In the genomic region with DNA sequence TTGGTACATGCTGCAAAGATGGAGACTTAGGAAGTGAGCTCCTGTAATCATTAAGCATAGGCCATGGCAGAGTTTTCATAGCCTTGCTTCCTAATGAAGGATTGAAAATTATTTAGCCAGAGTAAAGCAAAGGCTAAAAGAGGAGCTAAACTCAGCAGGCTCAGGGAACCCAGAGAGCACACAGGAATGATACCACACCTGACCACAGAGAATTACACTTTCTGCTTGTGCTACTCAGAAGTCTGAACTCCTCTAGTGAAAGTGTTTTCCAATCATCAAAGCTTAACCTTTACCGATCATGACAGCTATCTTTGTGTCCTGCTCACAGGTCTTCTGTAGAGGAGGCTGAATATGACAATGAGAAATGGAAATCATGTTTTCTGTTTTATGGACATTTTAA, we compare ENCODE assay signal across 26 cellular contexts.
"Had no signal": no experiment of that assay in that cellular context is flagged by ENCODE, and none has a peak within 500 bp of the region (broad histone marks: within the 10 kb centered on the region; RNA-seq: fewer than 3 reads in every experiment).

No MANE protein-coding gene starts in this region.

- H3K27me3 ChIP-seq: stomach, suprapubic skin, testis, thyroid gland, tibial artery, tibial nerve, transverse colon, upper lobe of left lung, upper lobe of right lung, uterus, vagina had no signal

- H3K4me3 ChIP-seq: stomach, suprapubic skin, testis, thoracic aorta, thyroid gland, tibial artery, tibial nerve, transverse colon, upper lobe of left lung, upper lobe of right lung, uterus, vagina had no signal

- DNase-seq: stimulated activated CD4-positive, alpha-beta T cell treated with anti-CD3 and anti-CD28 coated beads, Interleukin-2, amount 100 ng/mL, for 48 hours; stimulated activated CD4-positive, alpha-beta T cell treated with anti-CD3 and anti-CD28 coated beads, Interleukin-4, amount 100 ng/mL, for 1 hour; stimulated activated CD4-positive, alpha-beta T cell treated with anti-CD3 and anti-CD28 coated beads, Interleukin-4, amount 100 ng/mL, for 24 hours; stimulated activated CD4-positive, alpha-beta T cell treated with anti-CD3 and anti-CD28 coated beads, Interleukin-4, amount 100 ng/mL, for 4 hours; stimulated activated CD8-positive, alpha-beta memory T cell treated with anti-CD3 and anti-CD28 coated beads, Interleukin-4, amount 100 ng/mL, for 48 hours; stimulated activated naive B cell treated with anti-CD40 and anti-IgM and Interleukin-4, amounts not matched to agents 10 μg/mL and 1 μg/mL and 100 μg/mL, for 72 hours; stimulated activated naive CD4-positive, alpha-beta T cell; stimulated activated naive CD4-positive, alpha-beta T cell treated with Interleukin-2 at 50 U/mL for 16 hours; stimulated activated naive CD8-positive, alpha-beta T cell treated with anti-CD3 and anti-CD28 coated beads, Interleukin-15, amount 100 ng/mL, for 72 hours; stimulated activated naive CD8-positive, alpha-beta T cell treated with anti-CD3 and anti-CD28 coated beads, Interleukin-15, Interleukin-2, amounts not matched to agents 100 U/mL and 50 U/mL, for 24 hours; stomach; substantia nigra; testis; thyroid gland; tibial artery; transverse colon; trophoblast cell; upper lobe of left lung; upper lobe of right lung; uterus had no signal

- H3K27ac ChIP-seq: stomach, suprapubic skin, testis, thoracic aorta, thyroid gland, tibial artery, tibial nerve, transverse colon, upper lobe of left lung, upper lobe of right lung, uterus, vagina had no signal

- H3K36me3 ChIP-seq: stomach, suprapubic skin, thoracic aorta, thyroid gland, tibial artery, tibial nerve, transverse colon, upper lobe of left lung, upper lobe of right lung, uterus, vagina had no signal

- H3K9me3 ChIP-seq: stomach, suprapubic skin, testis, thoracic aorta, thyroid gland, tibial artery, tibial nerve, transverse colon, upper lobe of left lung, upper lobe of right lung, uterus, vagina had no signal

- H3K4me1 ChIP-seq: stomach, suprapubic skin, testis, thyroid gland, tibial artery, tibial nerve, transverse colon, upper lobe of left lung, upper lobe of right lung, uterus, vagina had no signal

- ATAC-seq: stimulated activated effector memory CD8-positive, alpha-beta T cell treated with anti-CD3 and anti-CD28 coated beads, Interleukin-12 subunit alpha, Interleukin-12 subunit beta, amount 100 ng/mL, for 72 hours; stimulated activated memory B cell treated with anti-CD40 and anti-IgM and Interleukin-4, amounts not matched to agents 10 μg/mL and 1 μg/mL and 100 μg/mL, for 72 hours; stimulated activated naive B cell treated with anti-CD40 and anti-IgM and Interleukin-4, amounts not matched to agents 10 μg/mL and 1 μg/mL and 100 μg/mL, for 72 hours; stimulated activated naive CD8-positive, alpha-beta T cell treated with anti-CD3 and anti-CD28 coated beads, Interleukin-15, amount 100 ng/mL, for 72 hours; stimulated activated naive CD8-positive, alpha-beta T cell treated with anti-CD3 and anti-CD28 coated beads, Interleukin-15, Interleukin-2, amounts not matched to agents 100 U/mL and 50 U/mL, for 24 hours; upper lobe of right lung had no signal
